ENCODE assay signal across 5 cellular contexts in genomic region chr17:75865409-75866188, GRCh38. TPM values are rescaled to one million over a fixed set of nuclear protein-coding genes. Genes with fewer than 3 reads are reported as not detected.
DNase-seq lines count a peak whose midpoint lies in the region; ATAC-seq, FAIRE-seq and TF ChIP-seq lines count a peak whose summit lies in the region.
"Not testable (repeated sequence)": the region's sequence is repeated elsewhere in the genome, so short reads cannot be mapped to it uniquely, and the experiment has no call there.

No MANE protein-coding gene starts in this region.

- not testable (repeated sequence) for H3K27me3 ChIP-seq in KMS-11 (ENCODE audit: insufficient read depth, low read depth); keratinocyte (ENCODE audit: control insufficient read depth, extremely low read depth, insufficient read depth, low read length); sigmoid colon

- intact Hi-C loops in sigmoid colon (cut with DNase I), result not testable (repeated sequence)

- H3K9ac ChIP-seq in KMS-11, result peak overlapping the region; percentile 74
- peak overlapping the region; percentile 15 for H3K9ac ChIP-seq in keratinocyte (ENCODE audit: control insufficient read depth, extremely low read depth, insufficient read depth, low read length)

- ATAC-seq in central memory CD8-positive, alpha-beta T cell (replicated peaks; ENCODE audit: extremely low read depth, poor library complexity, severe bottlenecking), result not testable (repeated sequence)

- not testable (repeated sequence) for H3K9me1 ChIP-seq in keratinocyte (ENCODE audit: control insufficient read depth, extremely low read depth, insufficient read depth, low read length)

- H3K4me1 ChIP-seq in KMS-11 (ENCODE audit: low read depth, poor library complexity, severe bottlenecking), result peaks cover 57% of the 10 kb centered on the region
- H3K4me1 ChIP-seq in keratinocyte (ENCODE audit: control insufficient read depth, extremely low read depth, insufficient read depth, low read length), result peaks cover 19% of the 10 kb centered on the region
- peaks cover 0 to 48% (median 40%) of the 10 kb centered on the region in 4 donors for H3K4me1 ChIP-seq in sigmoid colon

- H3K9me3 ChIP-seq in keratinocyte (ENCODE audit: control insufficient read depth, low read depth, low read length); sigmoid colon: not testable (repeated sequence)

- POLR2A ChIA-PET in activated CD4-positive, alpha-beta T cell treated with anti-CD3 and anti-CD28 coated beads, Interleukin-2, amount 10 ng/mL, durations not matched to agents 7 days and 5 days (lab: Charles Lee), result interaction anchor here (0.7 kb wide), 1 partner anchor 86 kb away, joined by 4 read pairs; no protein-coding TSS in a partner anchor

- dilution Hi-C loops in keratinocyte (cut with MboI; ENCODE audit: extremely low pct_ligation_motif_present, low sequenced_read_pairs), result not testable (repeated sequence)

- H2AFZ ChIP-seq in KMS-11 (ENCODE audit: low read depth), result peak overlapping the region; percentile 39; the same call in 1 of the 2 replicates
- peak overlapping the region; percentile 37 for H2AFZ ChIP-seq in keratinocyte (ENCODE audit: control insufficient read depth, low read length)

- TF ChIP-seq EP300 in sigmoid colon (IDR thresholded peaks at IDR 0.05), result not testable (repeated sequence)

- TF ChIP-seq POLR2A in sigmoid colon (IDR thresholded peaks at IDR 0.05), result not testable (repeated sequence)

- not testable (repeated sequence) for H3K4me3 Mint-ChIP-seq in activated CD4-positive, alpha-beta T cell treated with anti-CD3 and anti-CD28 coated beads, Interleukin-2, amount 10 ng/mL, durations not matched to agents 7 days and 5 days
- H3K4me3 Mint-ChIP-seq in central memory CD8-positive, alpha-beta T cell, result peak overlapping the region; percentile 66

- TF ChIP-seq CTCF in KMS-11 (conservative IDR thresholded peaks at IDR 0.05; ENCODE audit: low read depth, low read length); keratinocyte (optimal IDR thresholded peaks at IDR 0.05 in 1 of 3, IDR thresholded peaks at IDR 0.05 in 1 of 3, conservative IDR thresholded peaks at IDR 0.05 in 1 of 3; ENCODE audit: extremely low read depth in 1 of 3, insufficient read depth in 2 of 3, low read length in 3 of 3); sigmoid colon (IDR thresholded peaks at IDR 0.05): not testable (repeated sequence)

- not testable (repeated sequence) for H3K36me3 Mint-ChIP-seq in activated CD4-positive, alpha-beta T cell treated with anti-CD3 and anti-CD28 coated beads, Interleukin-2, amount 10 ng/mL, durations not matched to agents 7 days and 5 days (ENCODE audit: low read depth); central memory CD8-positive, alpha-beta T cell (ENCODE audit: insufficient read depth)

- H3K27ac ChIP-seq in KMS-11 (peak overlapping the region; percentile 96), keratinocyte (ENCODE audit: control insufficient read depth, insufficient read depth, low read length) (peak overlapping the region; percentile 84), sigmoid colon (peak overlapping the region; percentile 69 to 81 (median 72))

- not testable (repeated sequence) for DNase-seq in activated CD4-positive, alpha-beta T cell treated with anti-CD3 and anti-CD28 coated beads, Interleukin-2, amount 10 ng/mL, durations not matched to agents 7 days and 5 days; central memory CD8-positive, alpha-beta T cell (ENCODE audit: low spot score in 2 of 2); keratinocyte (ENCODE audit: low read depth, low spot score); sigmoid colon

- WGBS in sigmoid colon, 2 donors, result 52 to 82% methylated on average over 17 of the region's 17 CpGs

- H3K36me3 ChIP-seq in KMS-11 (ENCODE audit: insufficient read depth); keratinocyte (ENCODE audit: control insufficient read depth in 2 of 2, extremely low read depth in 1 of 2, insufficient read depth in 2 of 2, low read length in 2 of 2); sigmoid colon: not testable (repeated sequence)

- not testable (repeated sequence) for H3K27me3 Mint-ChIP-seq in activated CD4-positive, alpha-beta T cell treated with anti-CD3 and anti-CD28 coated beads, Interleukin-2, amount 10 ng/mL, durations not matched to agents 7 days and 5 days; central memory CD8-positive, alpha-beta T cell

- peak overlapping the region; percentile 64 for H3K4me2 ChIP-seq in KMS-11
- not testable (repeated sequence) for H3K4me2 ChIP-seq in keratinocyte (ENCODE audit: control insufficient read depth, extremely low read depth, insufficient read depth, low read depth, low read length)

- FAIRE-seq in keratinocyte (lab: Jason Lieb, UNC), result not testable (repeated sequence)

- H3K4me3 ChIP-seq in KMS-11 (IDR thresholded peaks at IDR 0.05; ENCODE audit: insufficient read depth, low read depth, low read length); keratinocyte (ENCODE audit: control insufficient read depth in 2 of 3, extremely low read depth in 1 of 3, insufficient read depth in 2 of 3, low read depth in 1 of 3, low read length in 3 of 3); sigmoid colon: not testable (repeated sequence)

- H3K27ac Mint-ChIP-seq in activated CD4-positive, alpha-beta T cell treated with anti-CD3 and anti-CD28 coated beads, Interleukin-2, amount 10 ng/mL, durations not matched to agents 7 days and 5 days, result peak overlapping the region; percentile 92
- peak overlapping the region; percentile 83 for H3K27ac Mint-ChIP-seq in central memory CD8-positive, alpha-beta T cell (ENCODE audit: low read depth)

- not testable (repeated sequence) for H4K20me1 ChIP-seq in KMS-11 (ENCODE audit: insufficient read depth); keratinocyte (ENCODE audit: control insufficient read depth, extremely low read depth, insufficient read depth, low read length)

- H3K4me1 Mint-ChIP-seq in activated CD4-positive, alpha-beta T cell treated with anti-CD3 and anti-CD28 coated beads, Interleukin-2, amount 10 ng/mL, durations not matched to agents 7 days and 5 days, result peaks cover 29% of the 10 kb centered on the region
- H3K4me1 Mint-ChIP-seq in central memory CD8-positive, alpha-beta T cell, result peaks cover 23% of the 10 kb centered on the region

- H3K9me3 Mint-ChIP-seq in activated CD4-positive, alpha-beta T cell treated with anti-CD3 and anti-CD28 coated beads, Interleukin-2, amount 10 ng/mL, durations not matched to agents 7 days and 5 days; central memory CD8-positive, alpha-beta T cell: not testable (repeated sequence)

- H3K79me2 ChIP-seq in KMS-11 (ENCODE audit: insufficient read depth, low read depth); keratinocyte (ENCODE audit: control insufficient read depth, insufficient read depth, low read length): not testable (repeated sequence)

- CTCF ChIA-PET in activated CD4-positive, alpha-beta T cell treated with anti-CD3 and anti-CD28 coated beads, Interleukin-2, amount 10 ng/mL, durations not matched to agents 7 days and 5 days (lab: Charles Lee), result interaction anchor here (1.0 to 1.9 kb wide), 7 partner anchors 10 to 139 kb away, joined by 3 to 14 read pairs (median 4); partner anchors contain the start of genes TRIM47, TRIM65 and WBP2

RNA-seq across cellular contexts. Expression of gene WBP2, which starts 10.5 kb away (rescaled TPM):
- total RNA-seq in activated CD4-positive, alpha-beta T cell treated with anti-CD3 and anti-CD28 coated beads, Interleukin-2, amount 10 ng/mL, durations not matched to agents 7 days and 5 days, result 10 to 100 TPM; 76.8 to 83.5 TPM
- 17.0 to 41.4 TPM (median 23.3 TPM) in 3 replicates for polyA plus RNA-seq in keratinocyte
- polyA plus RNA-seq in keratinocyte (2011; ENCODE audit: low read depth), result 96.6 TPM
- polyA plus RNA-seq in keratinocyte (2011; cell fraction: cytosol; rRNA removed), result 21.2 and 27.5 TPM in 2 replicates
- polyA plus RNA-seq in keratinocyte (2011; cell fraction: nucleus; rRNA removed), result 26.9 and 37.0 TPM in 2 replicates
- polyA plus RNA-seq in keratinocyte (2012; ENCODE audit: low replicate concordance), result 66.2 and 117 TPM in 2 replicates
- polyA minus RNA-seq in keratinocyte, result 16.5 to 43.8 TPM (median 26.9 TPM) in 3 replicates
- polyA minus RNA-seq in keratinocyte (2011; cell fraction: cytosol; rRNA and poly(A)+ RNA removed), result 35.9 TPM
- 15.3 and 24.4 TPM in 2 replicates for polyA minus RNA-seq in keratinocyte (2011; cell fraction: nucleus; rRNA and poly(A)+ RNA removed)
- total RNA-seq in sigmoid colon, result 10 to 100 TPM; 44.2 to 73.1 (median 56.9) TPM
- polyA plus RNA-seq in sigmoid colon, result 100 to 1,000 TPM in 1 of 3 donors, 10 to 100 TPM in 2; 87.1 to 110 (median 91.3) TPM

RNA-seq across cellular contexts. Expression of gene TRIM47, which starts 12.8 kb away (rescaled TPM):
- 10 to 100 TPM; 33.9 to 43.4 TPM for total RNA-seq in activated CD4-positive, alpha-beta T cell treated with anti-CD3 and anti-CD28 coated beads, Interleukin-2, amount 10 ng/mL, durations not matched to agents 7 days and 5 days
- polyA plus RNA-seq in keratinocyte (9.4 to 20.7 TPM (median 10.9 TPM) in 3 replicates), sigmoid colon (10 to 100 TPM; 28.7 to 41.0 (median 39.0) TPM)
- 2.0 TPM for polyA plus RNA-seq in keratinocyte (2011; ENCODE audit: low read depth)
- 9.2 and 15.3 TPM in 2 replicates for polyA plus RNA-seq in keratinocyte (2011; cell fraction: cytosol; rRNA removed)
- polyA plus RNA-seq in keratinocyte (2011; cell fraction: nucleus; rRNA removed), result 14.9 and 19.4 TPM in 2 replicates
- 14.6 and 22.2 TPM in 2 replicates for polyA plus RNA-seq in keratinocyte (2012; ENCODE audit: low replicate concordance)
- 7.4 to 33.9 TPM (median 11.7 TPM) in 3 replicates for polyA minus RNA-seq in keratinocyte
- polyA minus RNA-seq in keratinocyte (2011; cell fraction: cytosol; rRNA and poly(A)+ RNA removed), result 24.4 TPM
- polyA minus RNA-seq in keratinocyte (2011; cell fraction: nucleus; rRNA and poly(A)+ RNA removed), result 8.6 and 8.8 TPM in 2 replicates
- total RNA-seq in sigmoid colon, result 10 to 100 TPM; 27.8 to 40.9 (median 37.2) TPM

RNA-seq across cellular contexts. Expression of gene UNC13D, which starts 21.4 kb away (rescaled TPM):
- total RNA-seq in activated CD4-positive, alpha-beta T cell treated with anti-CD3 and anti-CD28 coated beads, Interleukin-2, amount 10 ng/mL, durations not matched to agents 7 days and 5 days, result 100 to 1,000 TPM; 161 to 182 TPM
- 0.25 to 0.79 TPM (median 0.36 TPM) in 3 replicates for polyA plus RNA-seq in keratinocyte
- polyA plus RNA-seq in keratinocyte (2011; ENCODE audit: low read depth), result 0.55 TPM
- 0.23 and 0.35 TPM in 2 replicates for polyA plus RNA-seq in keratinocyte (2011; cell fraction: cytosol; rRNA removed)
- polyA plus RNA-seq in keratinocyte (2011; cell fraction: nucleus; rRNA removed), result 1.0 and 2.1 TPM in 2 replicates
- polyA plus RNA-seq in keratinocyte (2012; ENCODE audit: low replicate concordance), result 0.80 and 1.8 TPM in 2 replicates
- polyA minus RNA-seq in keratinocyte, result 0.56 to 3.9 TPM (median 2.7 TPM) in 3 replicates
- polyA minus RNA-seq in keratinocyte (2011; cell fraction: cytosol; rRNA and poly(A)+ RNA removed), result 1.5 TPM
- 1.1 and 2.3 TPM in 2 replicates for polyA minus RNA-seq in keratinocyte (2011; cell fraction: nucleus; rRNA and poly(A)+ RNA removed)
- 10 to 100 TPM in 2 of 4 donors, 1 to 10 TPM in 2; 4.3 to 11.4 (median 9.6) TPM for total RNA-seq in sigmoid colon
- polyA plus RNA-seq in sigmoid colon, result 10 to 100 TPM in 2 of 3 donors, 1 to 10 TPM in 1; 6.0 to 61.9 (median 17.1) TPM

RNA-seq across cellular contexts. Expression of gene TRIM65, which starts 31.2 kb away (rescaled TPM):
- 10 to 100 TPM; 26.5 to 28.7 TPM for total RNA-seq in activated CD4-positive, alpha-beta T cell treated with anti-CD3 and anti-CD28 coated beads, Interleukin-2, amount 10 ng/mL, durations not matched to agents 7 days and 5 days
- polyA plus RNA-seq in keratinocyte (7.4 to 10.6 TPM (median 7.8 TPM) in 3 replicates), sigmoid colon (10 to 100 TPM in 2 of 3 donors, 1 to 10 TPM in 1; 7.2 to 19.1 (median 10.2) TPM)
- 2.1 TPM for polyA plus RNA-seq in keratinocyte (2011; ENCODE audit: low read depth)
- 4.5 and 7.2 TPM in 2 replicates for polyA plus RNA-seq in keratinocyte (2011; cell fraction: cytosol; rRNA removed)
- polyA plus RNA-seq in keratinocyte (2011; cell fraction: nucleus; rRNA removed), result 11.3 and 15.0 TPM in 2 replicates
- 3.9 and 10.1 TPM in 2 replicates for polyA plus RNA-seq in keratinocyte (2012; ENCODE audit: low replicate concordance)
- 4.5 to 10.1 TPM (median 5.2 TPM) in 3 replicates for polyA minus RNA-seq in keratinocyte
- 8.6 TPM for polyA minus RNA-seq in keratinocyte (2011; cell fraction: cytosol; rRNA and poly(A)+ RNA removed)
- polyA minus RNA-seq in keratinocyte (2011; cell fraction: nucleus; rRNA and poly(A)+ RNA removed), result 7.0 and 9.3 TPM in 2 replicates
- total RNA-seq in sigmoid colon, result 10 to 100 TPM; 22.4 to 27.5 (median 25.1) TPM

RNA-seq across cellular contexts. Expression of gene MRPL38, which starts 39.1 kb away (rescaled TPM):
- 10 to 100 TPM; 95.9 to 97.5 TPM for total RNA-seq in activated CD4-positive, alpha-beta T cell treated with anti-CD3 and anti-CD28 coated beads, Interleukin-2, amount 10 ng/mL, durations not matched to agents 7 days and 5 days
- polyA plus RNA-seq in keratinocyte (25.2 to 33.8 TPM (median 30.0 TPM) in 3 replicates), sigmoid colon (10 to 100 TPM; 55.9 to 71.5 (median 57.1) TPM)
- 55.2 TPM for polyA plus RNA-seq in keratinocyte (2011; ENCODE audit: low read depth)
- polyA plus RNA-seq in keratinocyte (2011; cell fraction: cytosol; rRNA removed), result 15.3 and 25.6 TPM in 2 replicates
- polyA plus RNA-seq in keratinocyte (2011; cell fraction: nucleus; rRNA removed), result 45.2 and 60.9 TPM in 2 replicates
- polyA plus RNA-seq in keratinocyte (2012; ENCODE audit: low replicate concordance), result 34.2 and 40.5 TPM in 2 replicates
- polyA minus RNA-seq in keratinocyte, result 9.3 to 94.3 TPM (median 20.0 TPM) in 3 replicates
- 80.8 TPM for polyA minus RNA-seq in keratinocyte (2011; cell fraction: cytosol; rRNA and poly(A)+ RNA removed)
- polyA minus RNA-seq in keratinocyte (2011; cell fraction: nucleus; rRNA and poly(A)+ RNA removed), result 17.9 and 24.0 TPM in 2 replicates
- total RNA-seq in sigmoid colon, result 10 to 100 TPM; 32.8 to 50.6 (median 41.8) TPM

Comparison
In these comparisons a context has a peak if more than half of its experiments do, and no peak if none do; other contexts are left out.
1. RNA of gene UNC13D, which starts 21.4 kb away (total RNA-seq): 161 to 182 TPM in activated CD4-positive, alpha-beta T cell treated with anti-CD3 and anti-CD28 coated beads, Interleukin-2, amount 10 ng/mL, durations not matched to agents 7 days and 5 days; 4.3 to 11.4 TPM in sigmoid colon; every median in the first group is over 10 times any median in the second.
2. Peak in every context shown above with its lines, with median percentiles within 50 percentile points of each other: H3K27ac ChIP-seq.